Comparison of ENCODE assay signal across 11 cellular contexts in genomic region chr21:41368361-41369104, GRCh38. TPM values are rescaled to one million over a fixed set of nuclear protein-coding genes. Genes with fewer than 3 reads are reported as not detected.
DNase-seq lines count a peak whose midpoint lies in the region; ATAC-seq, FAIRE-seq and TF ChIP-seq lines count a peak whose summit lies in the region.
"Had no signal": no experiment of that assay in that cellular context is flagged by ENCODE, and none has a peak within 500 bp of the region (broad histone marks: within the 10 kb centered on the region; RNA-seq: fewer than 3 reads in every experiment).

No MANE protein-coding gene starts in this region.

- no peaks in the 10 kb centered on the region for H3K27me3 Mint-ChIP-seq in CD4-positive, CD25-positive, alpha-beta regulatory T cell
- no peaks in the 10 kb centered on the region for H3K27me3 Mint-ChIP-seq in activated naive CD8-positive, alpha-beta T cell treated with anti-CD3 and anti-CD28 coated beads, Interleukin-2, amount 50 U/mL, for 24 hours

- peaks cover 18 to 91% (median 53%) of the 10 kb centered on the region in 4 donors for H3K4me1 Mint-ChIP-seq in CD4-positive, CD25-positive, alpha-beta regulatory T cell
- peaks cover 81% of the 10 kb centered on the region for H3K4me1 Mint-ChIP-seq in activated naive CD8-positive, alpha-beta T cell treated with anti-CD3 and anti-CD28 coated beads, Interleukin-2, amount 50 U/mL, for 24 hours

- no peak for ATAC-seq in CD4-positive, CD25-positive, alpha-beta regulatory T cell (ENCODE audit: low read depth in 2 of 2)
- no peak for ATAC-seq in activated naive CD8-positive, alpha-beta T cell treated with anti-CD3 and anti-CD28 coated beads, Interleukin-2, amount 50 U/mL, for 24 hours
- ATAC-seq in GM21390 (IDR thresholded peaks at IDR 0.05; ENCODE audit: unreplicated experiment), result no peak

- FAIRE-seq in GM18507 (lab: Jason Lieb, UNC), result peak; percentile 44

- no peak for DNase-seq in CD4-positive, CD25-positive, alpha-beta regulatory T cell
- no peak for DNase-seq in GM18507 (ENCODE audit: extremely low spot score, insufficient read length, low read depth)
- DNase-seq in activated naive CD8-positive, alpha-beta T cell treated with anti-CD3 and anti-CD28 coated beads, Interleukin-2, amount 50 U/mL, for 24 hours, result no peak
- DNase-seq in retina, result no peak
- DNase-seq in KG1 (lab: John Stamatoyannopoulos, UW), result no peak
- DNase-seq in stimulated activated CD4-positive, alpha-beta T cell treated with anti-CD3 and anti-CD28 coated beads, Interleukin-1b, Interleukin-23, amount 100 ng/mL, for 48 hours, result no peak
- DNase-seq: kidney glomerular epithelial cell had no signal

- H3K27ac Mint-ChIP-seq in CD4-positive, CD25-positive, alpha-beta regulatory T cell, result peak overlapping the region; percentile 97
- H3K27ac Mint-ChIP-seq in activated naive CD8-positive, alpha-beta T cell treated with anti-CD3 and anti-CD28 coated beads, Interleukin-2, amount 50 U/mL, for 24 hours, result peak overlapping the region; percentile 66

- H3K27ac ChIP-seq in CD4-positive, CD25-positive, alpha-beta regulatory T cell (ENCODE audit: insufficient read depth, low read length, poor library complexity, severe bottlenecking), result peak overlapping the region; percentile 82
- H3K27ac ChIP-seq in neutrophil, result peak overlapping the region; percentile 95

- no peaks in the 10 kb centered on the region for H3K9me3 Mint-ChIP-seq in CD4-positive, CD25-positive, alpha-beta regulatory T cell
- no peaks in the 10 kb centered on the region for H3K9me3 Mint-ChIP-seq in activated naive CD8-positive, alpha-beta T cell treated with anti-CD3 and anti-CD28 coated beads, Interleukin-2, amount 50 U/mL, for 24 hours

- H3K4me1 ChIP-seq in CD4-positive, CD25-positive, alpha-beta regulatory T cell (ENCODE audit: control insufficient read depth, insufficient read depth, low read length, poor library complexity, severe bottlenecking), result peaks cover 50% of the 10 kb centered on the region
- peaks cover 75 to 90% of the 10 kb centered on the region in 2 experiments for H3K4me1 ChIP-seq in neutrophil (ENCODE audit: control insufficient read depth in 1 of 2, insufficient read depth in 1 of 2, low read depth in 1 of 2, low read length in 1 of 2)

- no peaks in the 10 kb centered on the region for H3K27me3 ChIP-seq in CD4-positive, CD25-positive, alpha-beta regulatory T cell (ENCODE audit: control insufficient read depth, insufficient read depth, low read length)
- no peaks in the 10 kb centered on the region for H3K27me3 ChIP-seq in neutrophil

- peak overlapping the region; percentile 92 to 97 (median 94) for H3K4me3 Mint-ChIP-seq in CD4-positive, CD25-positive, alpha-beta regulatory T cell
- peak overlapping the region; percentile 72 for H3K4me3 Mint-ChIP-seq in activated naive CD8-positive, alpha-beta T cell treated with anti-CD3 and anti-CD28 coated beads, Interleukin-2, amount 50 U/mL, for 24 hours

- peak overlapping the region; percentile 81 for H3K4me3 ChIP-seq in CD4-positive, CD25-positive, alpha-beta regulatory T cell (ENCODE audit: low read depth, low read length)
- H3K4me3 ChIP-seq in neutrophil (ENCODE audit: low read depth in 1 of 2, low read length in 1 of 2), result peak overlapping the region; percentile 70

- peaks cover 34% of the 10 kb centered on the region for H3K36me3 Mint-ChIP-seq in CD4-positive, CD25-positive, alpha-beta regulatory T cell
- H3K36me3 Mint-ChIP-seq in activated naive CD8-positive, alpha-beta T cell treated with anti-CD3 and anti-CD28 coated beads, Interleukin-2, amount 50 U/mL, for 24 hours (ENCODE audit: low read depth), result peaks cover 6% of the 10 kb centered on the region

- H3K9me3 ChIP-seq in CD4-positive, CD25-positive, alpha-beta regulatory T cell (ENCODE audit: control insufficient read depth in 2 of 2, low read length in 2 of 2), result no peaks in the 10 kb centered on the region
- no peaks in the 10 kb centered on the region for H3K9me3 ChIP-seq in neutrophil

- no peak for TF ChIP-seq CTCF in neutrophil (IDR thresholded peaks at IDR 0.05)

- H3K36me3 ChIP-seq in CD4-positive, CD25-positive, alpha-beta regulatory T cell (ENCODE audit: control insufficient read depth, insufficient read depth, low read length), result peaks cover 9% of the 10 kb centered on the region
- H3K36me3 ChIP-seq in neutrophil, result peaks cover 72% of the 10 kb centered on the region

RNA-seq across cellular contexts. Expression of gene MX2, which starts 6.7 kb away (rescaled TPM):
- 119 TPM for total RNA-seq in CD4-positive, CD25-positive, alpha-beta regulatory T cell
- 10 to 100 TPM; 34.8 to 52.7 (median 44.0) TPM for polyA plus RNA-seq in CD4-positive, CD25-positive, alpha-beta regulatory T cell

RNA-seq across cellular contexts. Expression of gene FAM3B, which starts 51.9 kb away (rescaled TPM):
- total RNA-seq in CD4-positive, CD25-positive, alpha-beta regulatory T cell, result not detected
- polyA plus RNA-seq in CD4-positive, CD25-positive, alpha-beta regulatory T cell, result not detected
- total RNA-seq: pulmonary artery endothelial cell; T-helper 1 cell treated with Interleukin-12 subunit alpha and Interleukin-12 subunit beta and Interleukin-4 antibody, amounts not matched to agents 30 ng/mL and 1 ng/mL, for 36 hours had no signal

RNA-seq across cellular contexts. Expression of gene MX1, which starts 57.5 kb away (rescaled TPM):
- 111 TPM for total RNA-seq in CD4-positive, CD25-positive, alpha-beta regulatory T cell
- 100 to 1,000 TPM in 1 of 4 donors, 10 to 100 TPM in 3; 82.5 to 137 (median 89.4) TPM for polyA plus RNA-seq in CD4-positive, CD25-positive, alpha-beta regulatory T cell
